Comparison of ENCODE assay signal across 17 cellular contexts in genomic region chr3:127088511-127089430, GRCh38.
DNase-seq lines count a peak whose midpoint lies in the region; ATAC-seq and TF ChIP-seq lines count a peak whose summit lies in the region.
"Had no signal": no experiment of that assay in that cellular context is flagged by ENCODE, and none has a peak within 500 bp of the region (broad histone marks: within the 10 kb centered on the region; RNA-seq: fewer than 3 reads in every experiment).

No MANE protein-coding gene starts in this region.

- peaks cover 0 to 34% (median 30%) of the 10 kb centered on the region in 10 experiments; a peak in 16 of 20 replicates for H3K4me1 ChIP-seq in BLaER1 treated with 17β-estradiol and CSF1 and Interleukin-3, amounts not matched to agents 10 nM and 100 nM
- no peaks in the 10 kb centered on the region for H3K4me1 ChIP-seq in foreskin keratinocyte
- no peaks in the 10 kb centered on the region for H3K4me1 ChIP-seq in vagina

- TF ChIP-seq POLR2A in vagina (IDR thresholded peaks at IDR 0.05) = no peak

- no peaks in the 10 kb centered on the region for H3K36me3 ChIP-seq in BLaER1 treated with 17β-estradiol and CSF1 and Interleukin-3, amounts not matched to agents 10 nM and 100 nM
- no peaks in the 10 kb centered on the region for H3K36me3 ChIP-seq in vagina

- H3K27ac Mint-ChIP-seq in osteocyte (ENCODE audit: unreplicated experiment) = peak overlapping the region; percentile 56
- H3K27ac Mint-ChIP-seq: CD4-positive, alpha-beta T cell had no signal

- H3K4me3 Mint-ChIP-seq in osteocyte (ENCODE audit: unreplicated experiment) = no peak overlapping the region
- H3K4me3 Mint-ChIP-seq: CD4-positive, alpha-beta T cell had no signal

- peaks cover 60 to 86% (median 76%) of the 10 kb centered on the region in 11 experiments for H3K27me3 ChIP-seq in BLaER1 treated with 17β-estradiol and CSF1 and Interleukin-3, amounts not matched to agents 10 nM and 100 nM
- no peaks in the 10 kb centered on the region for H3K27me3 ChIP-seq in foreskin keratinocyte
- H3K27me3 ChIP-seq in vagina = no peaks in the 10 kb centered on the region

- H3K9ac ChIP-seq in BLaER1 treated with 17β-estradiol and CSF1 and Interleukin-3, amounts not matched to agents 10 nM and 100 nM = no peak overlapping the region

- H3K9me3 ChIP-seq in BLaER1 treated with 17β-estradiol and CSF1 and Interleukin-3, amounts not matched to agents 10 nM and 100 nM (replicated peaks in 1 of 11) = no peaks in the 10 kb centered on the region
- H3K9me3 ChIP-seq in vagina = no peaks in the 10 kb centered on the region

- TF ChIP-seq CTCF in foreskin keratinocyte (conservative IDR thresholded peaks at IDR 0.05) (peak; percentile 17), osteocyte (IDR thresholded peaks at IDR 0.05) (no peak), vagina (IDR thresholded peaks at IDR 0.05) (no peak)

- peak overlapping the region in 8 of 11 experiments; percentile 41 to 67 (median 55); a peak in 15 of 22 replicates for H3K4me2 ChIP-seq in BLaER1 treated with 17β-estradiol and CSF1 and Interleukin-3, amounts not matched to agents 10 nM and 100 nM

- H3K4me3 ChIP-seq in BLaER1 treated with 17β-estradiol and CSF1 and Interleukin-3, amounts not matched to agents 10 nM and 100 nM = no peak overlapping the region
- no peak overlapping the region for H3K4me3 ChIP-seq in vagina

- peak; percentile 15 for DNase-seq in NCI-H146 treated with DMSO at 0.1 percent for 48 hours (lab: John Stamatoyannopoulos, UW; ENCODE audit: unreplicated experiment)
- DNase-seq in foreskin keratinocyte = no peak
- no peak for DNase-seq in osteocyte (ENCODE audit: extremely low spot score, unreplicated experiment)
- DNase-seq in hippocampal formation (lab: John Stamatoyannopoulos, UW) = no peak
- no peak for DNase-seq in vagina (ENCODE audit: extremely low spot score in 2 of 2)
- no peak for DNase-seq in globus pallidus (ENCODE audit: low spot score)
- DNase-seq: AML-193; CD4-positive, alpha-beta T cell; DMS79 treated with DMSO at 0.1 percent for 48 hours; GDM1; KBM-7; NCI-H1436 treated with DMSO at 0.1 percent for 48 hours; NCI-H2107; NCI-H226; NCI-H526; OCI-M1 had no signal

- H3K4me1 Mint-ChIP-seq in osteocyte (ENCODE audit: unreplicated experiment) = peaks cover 18% of the 10 kb centered on the region

- H3K9me3 Mint-ChIP-seq in osteocyte (ENCODE audit: unreplicated experiment) = no peaks in the 10 kb centered on the region
- H3K9me3 Mint-ChIP-seq: CD4-positive, alpha-beta T cell had no signal

- no peak for ATAC-seq in foreskin keratinocyte

- peaks cover 0 to 85% (median 46%) of the 10 kb centered on the region in 11 experiments; a peak in 15 of 22 replicates for H4K20me1 ChIP-seq in BLaER1 treated with 17β-estradiol and CSF1 and Interleukin-3, amounts not matched to agents 10 nM and 100 nM

- intact Hi-C loops in vagina (cut with DNase I) = no loop called here

- H3K27me3 Mint-ChIP-seq in osteocyte (ENCODE audit: unreplicated experiment) = peaks cover 23% of the 10 kb centered on the region
- H3K27me3 Mint-ChIP-seq: CD4-positive, alpha-beta T cell had no signal

- no peak overlapping the region for H3K27ac ChIP-seq in BLaER1 treated with 17β-estradiol and CSF1 and Interleukin-3, amounts not matched to agents 10 nM and 100 nM
- H3K27ac ChIP-seq in foreskin keratinocyte (no peak overlapping the region), vagina (no peak overlapping the region)

- peaks cover 2% of the 10 kb centered on the region for H3K36me3 Mint-ChIP-seq in osteocyte (ENCODE audit: unreplicated experiment)
